In genomic region chr17:27245230-27245696, GRCh38 we compare ENCODE assay signal across 8 cellular contexts. TPM values are rescaled to one million over a fixed set of nuclear protein-coding genes. Genes with fewer than 3 reads are reported as not detected.
DNase-seq lines count a peak whose midpoint lies in the region; ATAC-seq, FAIRE-seq and TF ChIP-seq lines count a peak whose summit lies in the region.

No MANE protein-coding gene starts in this region.

- TF ChIP-seq POLR2A in spleen (IDR thresholded peaks at IDR 0.05): no peak

- H3K27ac Mint-ChIP-seq in activated T-helper 1 cell treated with anti-CD3 and anti-CD28 coated beads, Interleukin-12 subunit alpha, Interleukin-12 subunit beta, Interleukin-2, Interleukin-4 antibody, amounts not matched to agents 30 ng/mL and 10 ng/mL and 1 ng/mL, durations not matched to agents 14 hours and 24 hours and 36 hours: no peak overlapping the region

- peaks cover 3 to 82% (median 48%) of the 10 kb centered on the region in 6 donors for H3K4me1 ChIP-seq in spleen

- WGBS in spleen, 5 donors: 4 to 16% (median 9%) methylated on average over 5 to 7 of the region's 7 CpGs

- DNase-seq in activated T-helper 1 cell treated with Interleukin-2 at 50 U/mL for 16 hours (ENCODE audit: low read depth): peak; percentile 4
- DNase-seq in activated T-helper 1 cell treated with anti-CD3 and anti-CD28 coated beads, Interleukin-12 subunit alpha, Interleukin-12 subunit beta, Interleukin-2, Interleukin-4 antibody, amounts not matched to agents 30 ng/mL and 10 ng/mL and 1 ng/mL, durations not matched to agents 14 hours and 24 hours and 36 hours (ENCODE audit: low spot score): no peak
- peak; percentile 48 for DNase-seq in NCI-H1092 (lab: John Stamatoyannopoulos, UW)
- DNase-seq in SW480 (ENCODE audit: low spot score): peak; percentile 84
- peak; percentile 83 for DNase-seq in bronchial epithelial cell (ENCODE audit: low read depth)
- peak; percentile 96 for DNase-seq in islet precursor cell
- peak; percentile 94 for DNase-seq in spleen

- intact Hi-C loops in activated T-helper 1 cell treated with anti-CD3 and anti-CD28 coated beads, Interleukin-12 subunit alpha, Interleukin-12 subunit beta, Interleukin-2, Interleukin-4 antibody, amounts not matched to agents 30 ng/mL and 10 ng/mL and 1 ng/mL, durations not matched to agents 14 hours and 24 hours and 36 hours (cut with micrococcal nuclease): no loop called here
- intact Hi-C loops in spleen (cut with DNase I; ENCODE audit: low total_unique reads): loop anchor here (5.0 kb wide), 1 partner anchor 47 kb away; the partner anchor contains the start of gene WSB1

- H3K36me3 ChIP-seq in bronchial epithelial cell (ENCODE audit: control insufficient read depth, insufficient read depth, low read length) (no peaks in the 10 kb centered on the region), spleen (no peaks in the 10 kb centered on the region)

- no peaks in the 10 kb centered on the region for H3K9me3 ChIP-seq in spleen

- peak; percentile 74 for ATAC-seq in HG02623 (IDR thresholded peaks at IDR 0.05; ENCODE audit: unreplicated experiment)

- H3K4me3 ChIP-seq in bronchial epithelial cell (ENCODE audit: low read depth, low read length) (no peak overlapping the region), spleen (peak overlapping the region in 2 of 8 donors; percentile 9 to 49)

- H3K27ac ChIP-seq in spleen: peak overlapping the region; percentile 5 to 97 (median 91)

- TF ChIP-seq CTCF in bronchial epithelial cell (IDR thresholded peaks at IDR 0.05; ENCODE audit: insufficient read depth, low read length, severe bottlenecking): peak; percentile 78
- TF ChIP-seq CTCF in spleen (IDR thresholded peaks at IDR 0.05 in 8 of 11, conservative IDR thresholded peaks at IDR 0.05 in 3 of 11): peak; percentile 45 to 90 (median 76)

- no peak overlapping the region for H3K4me3 Mint-ChIP-seq in activated T-helper 1 cell treated with anti-CD3 and anti-CD28 coated beads, Interleukin-12 subunit alpha, Interleukin-12 subunit beta, Interleukin-2, Interleukin-4 antibody, amounts not matched to agents 30 ng/mL and 10 ng/mL and 1 ng/mL, durations not matched to agents 14 hours and 24 hours and 36 hours

- H3K36me3 Mint-ChIP-seq in activated T-helper 1 cell treated with anti-CD3 and anti-CD28 coated beads, Interleukin-12 subunit alpha, Interleukin-12 subunit beta, Interleukin-2, Interleukin-4 antibody, amounts not matched to agents 30 ng/mL and 10 ng/mL and 1 ng/mL, durations not matched to agents 14 hours and 24 hours and 36 hours (ENCODE audit: low read depth): no peaks in the 10 kb centered on the region

- H3K9me3 Mint-ChIP-seq in activated T-helper 1 cell treated with anti-CD3 and anti-CD28 coated beads, Interleukin-12 subunit alpha, Interleukin-12 subunit beta, Interleukin-2, Interleukin-4 antibody, amounts not matched to agents 30 ng/mL and 10 ng/mL and 1 ng/mL, durations not matched to agents 14 hours and 24 hours and 36 hours: no peaks in the 10 kb centered on the region

- peak; percentile 13 for FAIRE-seq in bronchial epithelial cell (lab: Jason Lieb, UNC)

- peaks cover 34% of the 10 kb centered on the region for H3K27me3 Mint-ChIP-seq in activated T-helper 1 cell treated with anti-CD3 and anti-CD28 coated beads, Interleukin-12 subunit alpha, Interleukin-12 subunit beta, Interleukin-2, Interleukin-4 antibody, amounts not matched to agents 30 ng/mL and 10 ng/mL and 1 ng/mL, durations not matched to agents 14 hours and 24 hours and 36 hours (ENCODE audit: insufficient read depth)

- peaks cover 20% of the 10 kb centered on the region for H3K4me1 Mint-ChIP-seq in activated T-helper 1 cell treated with anti-CD3 and anti-CD28 coated beads, Interleukin-12 subunit alpha, Interleukin-12 subunit beta, Interleukin-2, Interleukin-4 antibody, amounts not matched to agents 30 ng/mL and 10 ng/mL and 1 ng/mL, durations not matched to agents 14 hours and 24 hours and 36 hours (ENCODE audit: low read depth)

- H3K27me3 ChIP-seq in bronchial epithelial cell (ENCODE audit: control insufficient read depth, insufficient read depth, low read length) (no peaks in the 10 kb centered on the region), spleen (replicated peaks in 1 of 7) (no peaks in the 10 kb centered on the region)

RNA-seq across cellular contexts. Expression of gene WSB1, which starts 48.7 kb away (rescaled TPM):
- total RNA-seq in activated T-helper 1 cell treated with anti-CD3 and anti-CD28 coated beads, Interleukin-12 subunit alpha, Interleukin-12 subunit beta, Interleukin-2, Interleukin-4 antibody, amounts not matched to agents 30 ng/mL and 10 ng/mL and 1 ng/mL, durations not matched to agents 14 hours and 24 hours and 36 hours: 90.3 and 102 TPM in 2 replicates
- total RNA-seq in bronchial epithelial cell (256 and 308 TPM in 2 replicates), spleen (100 to 1,000 TPM; 356 to 641 (median 467) TPM)
- 10 to 100 TPM; 54.7 to 92.3 (median 86.3) TPM for polyA plus RNA-seq in spleen
